ENCODE assay signal across 8 cellular contexts in the genomic region with DNA sequence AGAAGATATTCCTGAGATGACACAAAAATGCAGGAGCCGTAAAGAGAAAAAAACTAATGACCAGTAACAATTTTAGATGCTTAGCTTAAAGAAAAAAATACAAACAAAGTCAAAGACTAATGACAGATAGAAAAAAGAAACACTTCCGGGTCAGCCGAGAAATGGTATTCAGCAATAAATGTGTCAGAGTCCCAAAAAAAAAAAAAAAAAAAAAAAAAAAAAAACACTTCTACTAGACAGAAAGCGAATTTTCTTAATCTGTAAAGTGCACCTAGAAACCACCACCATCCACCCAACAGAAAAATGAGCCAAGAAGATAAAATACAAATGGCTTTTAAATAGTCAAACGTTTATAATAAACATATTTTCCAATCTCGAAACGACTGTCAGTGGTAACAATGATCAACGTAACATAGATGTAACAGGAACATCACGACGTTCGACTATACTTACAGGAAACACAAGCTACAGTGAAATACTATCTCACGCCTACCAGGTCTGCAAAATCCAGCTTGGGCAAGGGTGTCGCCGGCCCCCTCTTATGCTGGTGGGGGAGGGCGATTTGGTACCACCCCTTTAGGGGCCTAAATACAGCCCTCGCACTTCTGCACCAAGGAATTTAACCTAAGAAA. TPM values are rescaled to one million over a fixed set of nuclear protein-coding genes. Genes with fewer than 3 reads are reported as not detected.
DNase-seq lines count a peak whose midpoint lies in the region; ATAC-seq and TF ChIP-seq lines count a peak whose summit lies in the region.

No MANE protein-coding gene starts in this region.

- H3K27me3 ChIP-seq in mammary epithelial cell (ENCODE audit: insufficient read depth, low read length): no peaks in the 10 kb centered on the region

- dilution Hi-C loops in mammary epithelial cell (cut with HindIII; ENCODE audit: low sequenced_read_pairs): loop anchor here (5.0 kb wide), 4 partner anchors 118 to 453 kb away; partner anchors contain the start of genes LSM7 and SPPL2B

- DNase-seq in DMS53 treated with DMSO at 0.1 percent for 48 hours (lab: John Stamatoyannopoulos, UW; ENCODE audit: unreplicated experiment) (peak; percentile 4), NB4 (ENCODE audit: low read depth) (peak; percentile 44), mammary epithelial cell (no peak), memory B cell (ENCODE audit: low spot score in 2 of 2) (no peak), posterior vena cava (ENCODE audit: low spot score) (no peak), NCI-H1092 (lab: John Stamatoyannopoulos, UW) (no peak), KG1 (lab: John Stamatoyannopoulos, UW) (no peak)

- TF ChIP-seq CTCF in NB4 (IDR thresholded peaks at IDR 0.05; ENCODE audit: low read depth, low read length): no peak
- TF ChIP-seq CTCF in mammary epithelial cell (conservative IDR thresholded peaks at IDR 0.05 in 1 of 2, IDR thresholded peaks at IDR 0.05 in 1 of 2; ENCODE audit: extremely low read depth in 1 of 2, insufficient read depth in 1 of 2, low read depth in 1 of 2, low read length in 2 of 2): no peak

- peaks cover 24% of the 10 kb centered on the region for H3K4me1 ChIP-seq in mammary epithelial cell (ENCODE audit: insufficient read depth, low read length)

- in situ Hi-C loops in mammary epithelial cell (cut with MboI; ENCODE audit: low sequenced_read_pairs in 2 of 2): no loop called here

- H3K4me2 ChIP-seq in mammary epithelial cell (ENCODE audit: insufficient read depth, low read depth, low read length): peak overlapping the region; percentile 98

- H3K9ac ChIP-seq in mammary epithelial cell (ENCODE audit: insufficient read depth, low read length): peak overlapping the region; percentile 67

- no peaks in the 10 kb centered on the region for H3K9me3 ChIP-seq in mammary epithelial cell (replicated peaks; ENCODE audit: insufficient read depth, low read length)

- 4% methylated on average over 15 of the region's 16 CpGs for WGBS in mammary epithelial cell (ENCODE audit: low coverage, missing lambda C conversion rate)

- BruUV-seq in mammary epithelial cell (replicated peaks; lab: Mats Ljungman, UMichigan): no TSS peak

- no peaks in the 10 kb centered on the region for H3K27me3 Mint-ChIP-seq in memory B cell

- H3K4me3 ChIP-seq in NB4 (ENCODE audit: low read depth, low read length): peak overlapping the region; percentile 81
- H3K4me3 ChIP-seq in mammary epithelial cell (replicated peaks in 1 of 3; ENCODE audit: insufficient read depth in 1 of 3, low read depth in 2 of 3, low read length in 3 of 3): peak overlapping the region; percentile 76 to 100 (median 88)

- no peak overlapping the region for H2AFZ ChIP-seq in mammary epithelial cell (ENCODE audit: low read depth, low read length)

- H3K9me3 Mint-ChIP-seq in memory B cell: no peaks in the 10 kb centered on the region

- H3K36me3 Mint-ChIP-seq in memory B cell: peaks cover 3% of the 10 kb centered on the region

- ATAC-seq in memory B cell (ENCODE audit: low read depth) (no peak), GM21723 (IDR thresholded peaks at IDR 0.05; ENCODE audit: unreplicated experiment) (no peak)

- no peak overlapping the region for H3K27ac ChIP-seq in mammary epithelial cell (ENCODE audit: insufficient read depth, low read depth, low read length)

- H3K4me3 Mint-ChIP-seq in memory B cell: peak overlapping the region; percentile 99

- peaks cover 15% of the 10 kb centered on the region for H3K4me1 Mint-ChIP-seq in memory B cell

- intact Hi-C loops in mammary epithelial cell (cut with micrococcal nuclease): no loop called here
- intact Hi-C loops in posterior vena cava (cut with DNase I): no loop called here

- H4K20me1 ChIP-seq in mammary epithelial cell (ENCODE audit: insufficient read depth, low read length): no peaks in the 10 kb centered on the region

- peak overlapping the region; percentile 95 for H3K27ac Mint-ChIP-seq in memory B cell

- peaks cover 59% of the 10 kb centered on the region for H3K79me2 ChIP-seq in mammary epithelial cell (ENCODE audit: insufficient read depth, low read length)

- TF ChIP-seq POLR2A in NB4 (IDR thresholded peaks at IDR 0.05; ENCODE audit: extremely low read depth, insufficient read length): no peak

- CTCF ChIA-PET in mammary epithelial cell (lab: Charles Lee; ENCODE audit: low non-redundant PET): interaction anchor here (0.7 kb wide), 1 partner anchor 10 kb away, joined by 42 read pairs; no protein-coding TSS in a partner anchor

- H3K36me3 ChIP-seq in mammary epithelial cell (ENCODE audit: insufficient read depth, low read length): no peaks in the 10 kb centered on the region

RNA-seq across cellular contexts. Expression of gene ABHD17A, which starts 10.6 kb away (rescaled TPM):
- total RNA-seq in mammary epithelial cell (10 to 100 TPM; 46.2 to 61.5 TPM), posterior vena cava (10 to 100 TPM; 49.9 to 51.4 TPM)
- 56.8 TPM for polyA plus RNA-seq in mammary epithelial cell
- 7.2 TPM for polyA minus RNA-seq in mammary epithelial cell

RNA-seq across cellular contexts. Expression of gene KLF16, which starts 11.3 kb away (rescaled TPM):
- 10 to 100 TPM; 13.7 to 56.2 TPM for total RNA-seq in mammary epithelial cell
- 11.9 TPM for polyA plus RNA-seq in mammary epithelial cell
- polyA minus RNA-seq in mammary epithelial cell: 11.0 TPM
- 10 to 100 TPM in 1 of 2 donors, 1 to 10 TPM in 1; 9.4 to 16.2 TPM for total RNA-seq in posterior vena cava

RNA-seq across cellular contexts. Expression of gene REXO1, which starts 26.4 kb away (rescaled TPM):
- total RNA-seq in mammary epithelial cell (10 to 100 TPM; 11.3 to 41.0 TPM), posterior vena cava (10 to 100 TPM; 22.8 to 27.4 TPM)
- 22.4 TPM for polyA plus RNA-seq in mammary epithelial cell
- polyA minus RNA-seq in mammary epithelial cell: 29.8 TPM

RNA-seq across cellular contexts. Expression of gene ADAT3, which starts 30.5 kb away (rescaled TPM):
- 1 to 10 TPM; 3.5 to 7.3 TPM for total RNA-seq in mammary epithelial cell
- 1.7 TPM for polyA plus RNA-seq in mammary epithelial cell
- not detected for polyA minus RNA-seq in mammary epithelial cell
- total RNA-seq in posterior vena cava: 1 to 10 TPM; 3.0 to 3.6 TPM

RNA-seq across cellular contexts. Expression of gene SCAMP4, which starts 30.5 kb away (rescaled TPM):
- total RNA-seq in mammary epithelial cell (10 to 100 TPM; 70.2 to 76.5 TPM), posterior vena cava (10 to 100 TPM; 35.6 to 36.6 TPM)
- 31.7 TPM for polyA plus RNA-seq in mammary epithelial cell
- polyA minus RNA-seq in mammary epithelial cell: 38.7 TPM

Comparison
In these comparisons a context has a peak if more than half of its experiments do, and no peak if none do; other contexts are left out.
1. DNase-seq: peak in DMS53 treated with DMSO at 0.1 percent for 48 hours (single experiment) and NB4 (single experiment); none in mammary epithelial cell (single experiment), memory B cell (0 of 2), posterior vena cava (single experiment), NCI-H1092 (single experiment) and KG1 (single experiment).